8 cellular contexts compared by ENCODE assay signal in the genomic region with DNA sequence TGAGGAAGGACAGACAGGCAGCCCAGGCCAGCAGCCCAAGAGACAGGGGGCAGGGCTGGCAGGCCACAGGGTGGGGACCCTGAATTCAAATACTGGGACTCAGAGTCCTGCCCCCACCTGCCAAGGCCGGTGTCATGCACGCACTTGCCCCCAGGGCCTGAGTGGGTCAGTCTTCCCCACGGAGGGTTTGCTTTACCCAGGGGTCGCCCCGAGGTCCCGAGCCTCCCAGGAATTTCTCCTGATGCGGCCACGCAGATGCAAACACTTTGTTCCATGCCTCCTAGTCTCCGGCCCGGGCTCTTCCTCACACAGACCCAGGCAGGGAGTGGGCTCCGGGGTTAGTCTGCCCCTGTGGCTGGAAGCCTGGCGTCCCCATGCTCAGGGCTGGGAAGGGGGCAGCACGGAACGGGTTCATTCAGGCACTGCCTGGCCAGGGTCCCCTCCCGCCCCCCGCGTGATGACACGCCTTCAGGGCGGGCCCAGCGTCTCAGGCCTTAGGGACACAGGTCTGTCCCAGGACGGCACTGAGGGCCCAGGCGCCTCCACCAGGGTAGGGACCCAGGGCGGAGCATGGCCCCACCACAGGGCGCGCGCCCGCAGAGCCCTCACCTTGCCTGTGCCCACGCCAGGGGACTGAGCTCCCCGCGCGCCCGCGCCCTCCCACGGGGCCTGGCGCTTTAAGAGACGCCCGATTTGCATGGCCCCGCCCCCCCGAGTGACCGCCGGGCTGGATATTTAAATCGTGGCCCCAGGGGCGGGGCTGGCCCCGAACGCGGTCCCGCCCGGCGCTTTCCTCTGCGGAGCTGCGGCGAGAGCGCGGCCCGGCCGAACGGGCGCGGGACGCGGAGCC. TPM values are rescaled to one million over a fixed set of nuclear protein-coding genes. Genes with fewer than 3 reads are reported as not detected.
DNase-seq lines count a peak whose midpoint lies in the region; ATAC-seq and TF ChIP-seq lines count a peak whose summit lies in the region.

A gene (plus strand): TSS at position 763 of the 850 bp plus-strand sequence. CDS start 220 bp downstream, outside the sequence.

- H3K4me3 Mint-ChIP-seq in HFFc6, result peak within 1 kb of the TSS; percentile 43; the same call in 1 of the 2 replicates
- H3K4me3 Mint-ChIP-seq in activated naive CD8-positive, alpha-beta T cell, result peak within 1 kb of the TSS; percentile 80

- WGBS in thyroid gland, 2 donors, result 10% methylated on average over 2 of the region's 61 CpGs; no CpG with 5 or more reads in 1 of the 2 donors

- H3K9me3 ChIP-seq in RWPE2 (ENCODE audit: severe bottlenecking), result no peaks in the 10 kb centered on the region
- H3K9me3 ChIP-seq in neutrophil, result no peaks in the 10 kb centered on the region
- H3K9me3 ChIP-seq in thyroid gland, result no peaks in the 10 kb centered on the region

- H3K36me3 ChIP-seq in RWPE2 (ENCODE audit: low read depth) (no peaks in the 10 kb centered on the region), neutrophil (no peaks in the 10 kb centered on the region), thyroid gland (peaks cover 0 to 21% of the 10 kb centered on the region in 2 donors)

- no peaks in the 10 kb centered on the region for H3K4me1 Mint-ChIP-seq in HFFc6 (ENCODE audit: low read depth)
- peaks cover 36% of the 10 kb centered on the region for H3K4me1 Mint-ChIP-seq in activated naive CD8-positive, alpha-beta T cell (ENCODE audit: low read depth)

- no peak for TF ChIP-seq CTCF in AG09309 (IDR thresholded peaks at IDR 0.05; ENCODE audit: control insufficient read depth, insufficient read depth, low read depth, low read length, missing control alignments)
- TF ChIP-seq CTCF in HFFc6 (IDR thresholded peaks at IDR 0.05), result no peak
- no peak for TF ChIP-seq CTCF in RWPE2 (IDR thresholded peaks at IDR 0.05; ENCODE audit: poor library complexity, severe bottlenecking)
- no peak for TF ChIP-seq CTCF in neutrophil (IDR thresholded peaks at IDR 0.05)
- TF ChIP-seq CTCF in thyroid gland (IDR thresholded peaks at IDR 0.05), result peak in 1 of 6 experiments; percentile 1

- H3K27me3 ChIP-seq in RWPE2 (ENCODE audit: insufficient read depth, poor library complexity, severe bottlenecking), result peaks cover 6% of the 10 kb centered on the region
- peaks cover 92% of the 10 kb centered on the region for H3K27me3 ChIP-seq in neutrophil
- no peaks in the 10 kb centered on the region for H3K27me3 ChIP-seq in thyroid gland

- TF ChIP-seq POLR2A in thyroid gland (IDR thresholded peaks at IDR 0.05), result peak in 1 of 2 donors; percentile 94

- ATAC-seq in RWPE2 (ENCODE audit: low read depth) (peak; percentile 81), HG03378 (IDR thresholded peaks at IDR 0.05; ENCODE audit: unreplicated experiment) (no peak)

- DNase-seq in AG09309 (ENCODE audit: low read depth) (peak; percentile 20), HFFc6 (peak; percentile 34), RWPE2 (ENCODE audit: low spot score) (peak; percentile 79), glomerular endothelial cell (ENCODE audit: extremely low read depth, low read depth, low spot score) (no peak), thyroid gland (peak; percentile 93 to 94)

- no peaks in the 10 kb centered on the region for H3K36me3 Mint-ChIP-seq in HFFc6 (ENCODE audit: low read depth)
- peaks cover 7% of the 10 kb centered on the region for H3K36me3 Mint-ChIP-seq in activated naive CD8-positive, alpha-beta T cell

- peaks cover 2% of the 10 kb centered on the region; the same call in 1 of the 2 replicates for H3K27me3 Mint-ChIP-seq in HFFc6 (ENCODE audit: insufficient read depth)
- peaks cover 2% of the 10 kb centered on the region for H3K27me3 Mint-ChIP-seq in activated naive CD8-positive, alpha-beta T cell

- H3K27ac ChIP-seq in RWPE2 (ENCODE audit: poor library complexity, severe bottlenecking), result no peak within 1 kb of the TSS
- no peak within 1 kb of the TSS for H3K27ac ChIP-seq in neutrophil
- H3K27ac ChIP-seq in thyroid gland, result peak within 1 kb of the TSS; percentile 94 to 99 (median 98)

- H3K4me1 ChIP-seq in RWPE2 (ENCODE audit: insufficient read depth, poor library complexity, severe bottlenecking) (no peaks in the 10 kb centered on the region), neutrophil (ENCODE audit: control insufficient read depth in 1 of 2, insufficient read depth in 1 of 2, low read depth in 1 of 2, low read length in 1 of 2) (peaks cover 0 to 3% of the 10 kb centered on the region in 2 experiments), thyroid gland (peaks cover 77 to 86% of the 10 kb centered on the region in 2 donors)

- H3K4me3 ChIP-seq in AG09309 (ENCODE audit: control insufficient read depth, low read depth, low read length) (peak within 1 kb of the TSS; percentile 70), RWPE2 (ENCODE audit: severe bottlenecking) (peak within 1 kb of the TSS; percentile 30), neutrophil (ENCODE audit: low read depth in 1 of 2, low read length in 1 of 2) (peak within 1 kb of the TSS; percentile 27 to 53), thyroid gland (replicated peaks in 1 of 3) (peak within 1 kb of the TSS; percentile 40 to 83 (median 75))

- intact Hi-C loops in thyroid gland (cut with DNase I), result loop anchor here (10.0 kb wide), 2 partner anchors 83 to 157 kb away; a partner anchor contains a TSS

- no peak within 1 kb of the TSS for H3K27ac Mint-ChIP-seq in HFFc6
- peak within 1 kb of the TSS; percentile 75 for H3K27ac Mint-ChIP-seq in activated naive CD8-positive, alpha-beta T cell

- H3K9me3 Mint-ChIP-seq in HFFc6, result no peaks in the 10 kb centered on the region; the same call in 1 of the 2 replicates
- H3K9me3 Mint-ChIP-seq in activated naive CD8-positive, alpha-beta T cell (ENCODE audit: low read depth), result no peaks in the 10 kb centered on the region

RNA-seq across cellular contexts. Expression of the gene that starts here (rescaled TPM):
- total RNA-seq in HFFc6 (2021; fragmentation: NEBNext Ultra II Directional; extraction: Animal tissue kit (Norgen Biotek cat#: 25700)), result 1 to 10 TPM; 1.2 to 2.1 (median 1.6) TPM
- total RNA-seq in glomerular endothelial cell (27.7 and 41.3 TPM in 2 replicates), thyroid gland (100 to 1,000 TPM in 1 of 4 donors, 10 to 100 TPM in 3; 47.7 to 122 (median 68.7) TPM)

Comparison
In these comparisons a context has a peak if more than half of its experiments do, and no peak if none do; other contexts are left out.
1. H3K27ac ChIP-seq: peak in thyroid gland (3 of 3); none in RWPE2 (single experiment) and neutrophil (single experiment).
2. Peak in every context shown above with its lines, with median percentiles within 50 percentile points of each other: H3K4me3 ChIP-seq.